In the genomic region with DNA sequence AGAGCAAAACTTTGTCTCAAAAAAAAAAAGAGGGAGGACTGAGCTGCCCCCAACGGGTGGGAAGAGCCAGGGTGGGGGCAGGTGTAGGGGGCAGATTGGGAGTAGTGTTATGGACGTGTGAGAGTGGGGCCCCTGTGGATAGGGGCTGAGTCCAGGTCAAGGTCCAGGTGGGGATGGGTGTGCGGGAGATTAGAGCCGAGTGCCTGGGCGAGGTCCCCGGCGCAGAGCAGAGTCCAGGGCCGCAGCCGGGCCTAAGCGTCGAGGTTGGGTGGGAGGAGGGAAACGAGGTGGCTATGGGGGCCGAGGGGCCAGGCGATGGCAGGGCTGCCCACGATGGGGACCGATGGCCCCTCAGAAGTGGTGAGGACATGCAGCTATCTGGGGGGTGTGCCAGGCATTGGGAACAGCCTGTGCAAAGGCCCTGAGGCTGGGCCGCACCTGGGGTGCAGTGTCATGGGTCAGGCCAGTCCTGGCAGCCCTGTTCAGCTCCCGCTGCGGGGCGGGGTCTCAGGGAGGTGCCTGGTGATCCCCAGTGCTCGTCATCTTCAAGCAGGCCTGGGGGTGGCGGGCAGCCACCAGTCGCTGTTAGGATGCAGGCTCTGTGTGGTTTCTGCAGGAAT, we compare ENCODE assay signal across 1 cellular context.
TF ChIP-seq lines count a peak whose summit lies in the region.

No MANE protein-coding gene starts in this region.

TF ChIP-seq in HepG2, 621 proteins besides CTCF, POLR2A, EP300 and RAD21 (continued from another document and continues in another):
- TF ChIP-seq, protein P1, sequence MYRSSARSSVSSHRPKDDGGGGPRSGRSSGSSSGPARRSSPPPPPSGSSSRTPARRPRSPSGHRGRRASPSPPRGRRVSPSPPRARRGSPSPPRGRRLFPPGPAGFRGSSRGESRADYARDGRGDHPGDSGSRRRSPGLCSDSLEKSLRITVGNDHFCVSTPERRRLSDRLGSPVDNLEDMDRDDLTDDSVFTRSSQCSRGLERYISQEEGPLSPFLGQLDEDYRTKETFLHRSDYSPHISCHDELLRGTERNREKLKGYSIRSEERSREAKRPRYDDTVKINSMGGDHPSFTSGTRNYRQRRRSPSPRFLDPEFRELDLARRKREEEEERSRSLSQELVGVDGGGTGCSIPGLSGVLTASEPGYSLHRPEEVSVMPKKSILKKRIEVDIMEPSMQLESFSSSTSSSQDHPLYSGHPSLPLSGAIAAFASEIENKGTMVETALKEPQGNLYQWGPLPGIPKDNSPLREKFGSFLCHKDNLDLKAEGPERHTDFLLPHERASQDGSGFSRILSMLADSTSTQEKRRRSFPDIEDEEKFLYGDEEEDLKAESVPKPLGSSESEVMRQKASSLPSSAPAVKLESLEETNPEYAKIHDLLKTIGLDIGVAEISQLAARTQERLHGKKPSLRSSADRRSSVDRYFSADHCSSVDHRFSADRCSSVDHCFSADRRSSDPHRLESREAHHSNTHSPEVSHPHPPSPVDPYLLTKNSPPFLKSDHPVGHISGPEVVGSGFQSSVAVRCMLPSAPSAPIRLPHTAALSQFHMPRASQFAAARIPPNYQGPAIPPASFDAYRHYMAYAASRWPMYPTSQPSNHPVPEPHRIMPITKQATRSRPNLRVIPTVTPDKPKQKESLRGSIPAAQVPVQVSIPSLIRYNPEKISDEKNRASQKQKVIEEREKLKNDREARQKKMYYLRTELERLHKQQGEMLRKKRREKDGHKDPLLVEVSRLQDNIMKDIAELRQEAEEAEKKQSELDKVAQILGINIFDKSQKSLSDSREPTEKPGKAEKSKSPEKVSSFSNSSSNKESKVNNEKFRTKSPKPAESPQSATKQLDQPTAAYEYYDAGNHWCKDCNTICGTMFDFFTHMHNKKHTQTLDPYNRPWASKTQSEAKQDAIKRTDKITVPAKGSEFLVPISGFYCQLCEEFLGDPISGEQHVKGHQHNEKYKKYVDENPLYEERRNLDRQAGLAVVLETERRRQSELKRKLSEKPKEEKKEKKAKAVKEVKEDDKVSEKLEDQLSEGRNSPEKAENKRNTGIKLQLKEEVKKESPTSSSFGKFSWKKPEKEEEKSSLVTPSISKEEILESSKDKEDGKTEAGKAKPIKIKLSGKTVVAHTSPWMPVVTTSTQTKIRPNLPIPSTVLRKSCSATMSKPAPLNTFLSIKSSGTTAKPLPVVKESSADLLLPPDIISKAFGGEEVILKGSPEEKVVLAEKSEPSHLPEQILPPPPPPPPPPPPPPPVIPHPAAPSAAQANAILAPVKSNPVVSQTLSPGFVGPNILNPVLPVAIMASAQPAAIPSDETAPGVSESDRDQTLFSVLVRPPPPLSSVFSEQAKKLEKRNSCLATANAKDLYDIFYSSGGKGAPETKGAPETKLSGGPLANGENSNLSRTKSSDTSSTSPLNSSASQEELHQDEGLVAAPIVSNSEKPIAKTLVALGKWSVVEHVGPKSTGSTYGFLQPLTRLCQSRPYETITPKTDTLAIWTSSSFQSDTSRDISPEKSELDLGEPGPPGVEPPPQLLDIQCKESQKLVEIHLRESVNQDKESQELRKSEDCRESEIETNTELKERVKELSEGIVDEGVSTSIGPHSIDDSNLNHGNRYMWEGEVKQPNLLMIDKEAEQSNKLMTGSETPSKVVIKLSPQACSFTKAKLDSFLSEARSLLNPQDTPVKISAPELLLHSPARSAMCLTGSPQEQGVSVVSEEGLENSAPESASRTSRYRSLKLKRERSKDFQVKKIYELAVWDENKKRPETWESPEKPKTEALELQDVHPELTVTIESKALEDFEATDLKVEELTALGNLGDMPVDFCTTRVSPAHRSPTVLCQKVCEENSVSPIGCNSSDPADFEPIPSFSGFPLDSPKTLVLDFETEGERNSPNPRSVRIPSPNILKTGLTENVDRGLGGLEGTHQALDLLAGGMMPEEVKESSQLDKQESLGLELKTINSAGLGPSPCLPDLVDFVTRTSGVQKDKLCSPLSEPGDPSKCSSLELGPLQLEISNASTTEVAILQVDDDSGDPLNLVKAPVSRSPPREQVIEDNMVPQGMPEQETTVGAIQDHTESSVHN (CRISPR knock-in tag; IDR thresholded peaks at IDR 0.05), result peak; percentile 43; the same call in 1 of the 2 replicates
- peak; percentile 83 for TF ChIP-seq MED8 (CRISPR knock-in tag; IDR thresholded peaks at IDR 0.05; ENCODE audit: insufficient replicate concordance)
- 0 out of 2 replicates have a peak, but pooled peaks have one; percentile 41 for TF ChIP-seq ZFP1 (CRISPR knock-in tag; IDR thresholded peaks at IDR 0.05)
- TF ChIP-seq GABPA (IDR thresholded peaks at IDR 0.05; ENCODE audit: low read depth, low read length), result no peak
- peak; percentile 11; the same call in 1 of the 2 replicates for TF ChIP-seq GABPA (CRISPR knock-in tag; IDR thresholded peaks at IDR 0.05; ENCODE audit: low read depth)
- TF ChIP-seq, protein P2, sequence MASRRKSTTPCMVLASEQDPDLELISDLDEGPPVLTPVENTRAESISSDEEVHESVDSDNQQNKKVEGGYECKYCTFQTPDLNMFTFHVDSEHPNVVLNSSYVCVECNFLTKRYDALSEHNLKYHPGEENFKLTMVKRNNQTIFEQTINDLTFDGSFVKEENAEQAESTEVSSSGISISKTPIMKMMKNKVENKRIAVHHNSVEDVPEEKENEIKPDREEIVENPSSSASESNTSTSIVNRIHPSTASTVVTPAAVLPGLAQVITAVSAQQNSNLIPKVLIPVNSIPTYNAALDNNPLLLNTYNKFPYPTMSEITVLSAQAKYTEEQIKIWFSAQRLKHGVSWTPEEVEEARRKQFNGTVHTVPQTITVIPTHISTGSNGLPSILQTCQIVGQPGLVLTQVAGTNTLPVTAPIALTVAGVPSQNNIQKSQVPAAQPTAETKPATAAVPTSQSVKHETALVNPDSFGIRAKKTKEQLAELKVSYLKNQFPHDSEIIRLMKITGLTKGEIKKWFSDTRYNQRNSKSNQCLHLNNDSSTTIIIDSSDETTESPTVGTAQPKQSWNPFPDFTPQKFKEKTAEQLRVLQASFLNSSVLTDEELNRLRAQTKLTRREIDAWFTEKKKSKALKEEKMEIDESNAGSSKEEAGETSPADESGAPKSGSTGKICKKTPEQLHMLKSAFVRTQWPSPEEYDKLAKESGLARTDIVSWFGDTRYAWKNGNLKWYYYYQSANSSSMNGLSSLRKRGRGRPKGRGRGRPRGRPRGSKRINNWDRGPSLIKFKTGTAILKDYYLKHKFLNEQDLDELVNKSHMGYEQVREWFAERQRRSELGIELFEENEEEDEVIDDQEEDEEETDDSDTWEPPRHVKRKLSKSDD (CRISPR knock-in tag; IDR thresholded peaks at IDR 0.05; ENCODE audit: low read depth), result peak; percentile 85; the same call in 1 of the 2 replicates
- TF ChIP-seq ATRX (CRISPR knock-in tag; IDR thresholded peaks at IDR 0.05; ENCODE audit: borderline replicate concordance), result no peak
- TF ChIP-seq RFX3 (CRISPR knock-in tag; IDR thresholded peaks at IDR 0.05), result no peak
- TF ChIP-seq, protein P3, sequence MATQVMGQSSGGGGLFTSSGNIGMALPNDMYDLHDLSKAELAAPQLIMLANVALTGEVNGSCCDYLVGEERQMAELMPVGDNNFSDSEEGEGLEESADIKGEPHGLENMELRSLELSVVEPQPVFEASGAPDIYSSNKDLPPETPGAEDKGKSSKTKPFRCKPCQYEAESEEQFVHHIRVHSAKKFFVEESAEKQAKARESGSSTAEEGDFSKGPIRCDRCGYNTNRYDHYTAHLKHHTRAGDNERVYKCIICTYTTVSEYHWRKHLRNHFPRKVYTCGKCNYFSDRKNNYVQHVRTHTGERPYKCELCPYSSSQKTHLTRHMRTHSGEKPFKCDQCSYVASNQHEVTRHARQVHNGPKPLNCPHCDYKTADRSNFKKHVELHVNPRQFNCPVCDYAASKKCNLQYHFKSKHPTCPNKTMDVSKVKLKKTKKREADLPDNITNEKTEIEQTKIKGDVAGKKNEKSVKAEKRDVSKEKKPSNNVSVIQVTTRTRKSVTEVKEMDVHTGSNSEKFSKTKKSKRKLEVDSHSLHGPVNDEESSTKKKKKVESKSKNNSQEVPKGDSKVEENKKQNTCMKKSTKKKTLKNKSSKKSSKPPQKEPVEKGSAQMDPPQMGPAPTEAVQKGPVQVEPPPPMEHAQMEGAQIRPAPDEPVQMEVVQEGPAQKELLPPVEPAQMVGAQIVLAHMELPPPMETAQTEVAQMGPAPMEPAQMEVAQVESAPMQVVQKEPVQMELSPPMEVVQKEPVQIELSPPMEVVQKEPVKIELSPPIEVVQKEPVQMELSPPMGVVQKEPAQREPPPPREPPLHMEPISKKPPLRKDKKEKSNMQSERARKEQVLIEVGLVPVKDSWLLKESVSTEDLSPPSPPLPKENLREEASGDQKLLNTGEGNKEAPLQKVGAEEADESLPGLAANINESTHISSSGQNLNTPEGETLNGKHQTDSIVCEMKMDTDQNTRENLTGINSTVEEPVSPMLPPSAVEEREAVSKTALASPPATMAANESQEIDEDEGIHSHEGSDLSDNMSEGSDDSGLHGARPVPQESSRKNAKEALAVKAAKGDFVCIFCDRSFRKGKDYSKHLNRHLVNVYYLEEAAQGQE (IDR thresholded peaks at IDR 0.05; ENCODE audit: borderline replicate concordance in 1 of 2, low read depth in 1 of 2, low read length in 2 of 2), result peak in 1 of 2 experiments; percentile 78; a peak in 2 of 4 replicates
- TF ChIP-seq HDAC1 (CRISPR knock-in tag; IDR thresholded peaks at IDR 0.05), result peak; percentile 97
- TF ChIP-seq ZKSCAN1 (IDR thresholded peaks at IDR 0.05; ENCODE audit: low read length), result no peak; the same call in 1 of the 2 replicates
- peak; percentile 41; the same call in 1 of the 2 replicates for TF ChIP-seq YEATS2 (CRISPR knock-in tag; IDR thresholded peaks at IDR 0.05; ENCODE audit: borderline replicate concordance)
- TF ChIP-seq SOX5 (CRISPR knock-in tag; IDR thresholded peaks at IDR 0.05; ENCODE audit: borderline replicate concordance), result peak; percentile 92
- TF ChIP-seq, protein P4, sequence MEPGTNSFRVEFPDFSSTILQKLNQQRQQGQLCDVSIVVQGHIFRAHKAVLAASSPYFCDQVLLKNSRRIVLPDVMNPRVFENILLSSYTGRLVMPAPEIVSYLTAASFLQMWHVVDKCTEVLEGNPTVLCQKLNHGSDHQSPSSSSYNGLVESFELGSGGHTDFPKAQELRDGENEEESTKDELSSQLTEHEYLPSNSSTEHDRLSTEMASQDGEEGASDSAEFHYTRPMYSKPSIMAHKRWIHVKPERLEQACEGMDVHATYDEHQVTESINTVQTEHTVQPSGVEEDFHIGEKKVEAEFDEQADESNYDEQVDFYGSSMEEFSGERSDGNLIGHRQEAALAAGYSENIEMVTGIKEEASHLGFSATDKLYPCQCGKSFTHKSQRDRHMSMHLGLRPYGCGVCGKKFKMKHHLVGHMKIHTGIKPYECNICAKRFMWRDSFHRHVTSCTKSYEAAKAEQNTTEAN (CRISPR knock-in tag; conservative IDR thresholded peaks at IDR 0.05), result peak; percentile 75; the same call in 1 of the 2 replicates
- peak; percentile 80; the same call in 1 of the 2 replicates for TF ChIP-seq ZNF333 (CRISPR knock-in tag; IDR thresholded peaks at IDR 0.05; ENCODE audit: borderline replicate concordance)
- TF ChIP-seq HNRNPH1 (optimal IDR thresholded peaks at IDR 0.05; ENCODE audit: low read depth, low read length), result no peak
- TF ChIP-seq REL (CRISPR knock-in tag; conservative IDR thresholded peaks at IDR 0.05), result no peak
- TF ChIP-seq ZNF83 (CRISPR knock-in tag; IDR thresholded peaks at IDR 0.05; ENCODE audit: borderline replicate concordance), result 0 out of 2 replicates have a peak, but pooled peaks have one; percentile 7
- TF ChIP-seq SP5 (CRISPR knock-in tag; IDR thresholded peaks at IDR 0.05; ENCODE audit: borderline replicate concordance, low read depth), result peak; percentile 83
- TF ChIP-seq ZNF572 (CRISPR knock-in tag; IDR thresholded peaks at IDR 0.05), result no peak
- TF ChIP-seq, protein P5, sequence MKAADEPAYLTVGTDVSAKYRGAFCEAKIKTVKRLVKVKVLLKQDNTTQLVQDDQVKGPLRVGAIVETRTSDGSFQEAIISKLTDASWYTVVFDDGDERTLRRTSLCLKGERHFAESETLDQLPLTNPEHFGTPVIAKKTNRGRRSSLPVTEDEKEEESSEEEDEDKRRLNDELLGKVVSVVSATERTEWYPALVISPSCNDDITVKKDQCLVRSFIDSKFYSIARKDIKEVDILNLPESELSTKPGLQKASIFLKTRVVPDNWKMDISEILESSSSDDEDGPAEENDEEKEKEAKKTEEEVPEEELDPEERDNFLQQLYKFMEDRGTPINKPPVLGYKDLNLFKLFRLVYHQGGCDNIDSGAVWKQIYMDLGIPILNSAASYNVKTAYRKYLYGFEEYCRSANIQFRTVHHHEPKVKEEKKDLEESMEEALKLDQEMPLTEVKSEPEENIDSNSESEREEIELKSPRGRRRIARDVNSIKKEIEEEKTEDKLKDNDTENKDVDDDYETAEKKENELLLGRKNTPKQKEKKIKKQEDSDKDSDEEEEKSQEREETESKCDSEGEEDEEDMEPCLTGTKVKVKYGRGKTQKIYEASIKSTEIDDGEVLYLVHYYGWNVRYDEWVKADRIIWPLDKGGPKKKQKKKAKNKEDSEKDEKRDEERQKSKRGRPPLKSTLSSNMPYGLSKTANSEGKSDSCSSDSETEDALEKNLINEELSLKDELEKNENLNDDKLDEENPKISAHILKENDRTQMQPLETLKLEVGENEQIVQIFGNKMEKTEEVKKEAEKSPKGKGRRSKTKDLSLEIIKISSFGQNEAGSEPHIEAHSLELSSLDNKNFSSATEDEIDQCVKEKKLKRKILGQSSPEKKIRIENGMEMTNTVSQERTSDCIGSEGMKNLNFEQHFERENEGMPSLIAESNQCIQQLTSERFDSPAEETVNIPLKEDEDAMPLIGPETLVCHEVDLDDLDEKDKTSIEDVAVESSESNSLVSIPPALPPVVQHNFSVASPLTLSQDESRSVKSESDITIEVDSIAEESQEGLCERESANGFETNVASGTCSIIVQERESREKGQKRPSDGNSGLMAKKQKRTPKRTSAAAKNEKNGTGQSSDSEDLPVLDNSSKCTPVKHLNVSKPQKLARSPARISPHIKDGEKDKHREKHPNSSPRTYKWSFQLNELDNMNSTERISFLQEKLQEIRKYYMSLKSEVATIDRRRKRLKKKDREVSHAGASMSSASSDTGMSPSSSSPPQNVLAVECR (CRISPR knock-in tag; IDR thresholded peaks at IDR 0.05; ENCODE audit: borderline replicate concordance), result peak; percentile 73
- TF ChIP-seq ZNF780A (CRISPR knock-in tag; IDR thresholded peaks at IDR 0.05), result no peak
- no peak for TF ChIP-seq GLI4 (CRISPR knock-in tag; IDR thresholded peaks at IDR 0.05; ENCODE audit: borderline replicate concordance)
- peak; percentile 72 for TF ChIP-seq ZBTB20 (CRISPR knock-in tag; IDR thresholded peaks at IDR 0.05; ENCODE audit: borderline replicate concordance, low read depth)
- TF ChIP-seq AGO2 (optimal IDR thresholded peaks at IDR 0.05; ENCODE audit: low read depth, low read length), result peak; percentile 47
- TF ChIP-seq PCBP2 (optimal IDR thresholded peaks at IDR 0.05; ENCODE audit: low read depth, low read length, poor library complexity, severe bottlenecking), result no peak
- TF ChIP-seq ZNF614 (CRISPR knock-in tag; IDR thresholded peaks at IDR 0.05; ENCODE audit: borderline replicate concordance), result peak; percentile 78; the same call in 1 of the 2 replicates
